ENCODE assay signal across 8 cellular contexts in genomic region chr22:38755911-38756532, GRCh38. TPM values are rescaled to one million over a fixed set of nuclear protein-coding genes. Genes with fewer than 3 reads are reported as not detected.
DNase-seq lines count a peak whose midpoint lies in the region; ATAC-seq and TF ChIP-seq lines count a peak whose summit lies in the region.

TSS of gene SUN2 (minus strand) at chr22:38755998. CDS start at chr22:38752628, 3,370 bp downstream.

- peak; percentile 63 for ATAC-seq in GM18858 (IDR thresholded peaks at IDR 0.05; ENCODE audit: unreplicated experiment)
- ATAC-seq in HG03095 (IDR thresholded peaks at IDR 0.05; ENCODE audit: unreplicated experiment), result peak; percentile 65
- peak; percentile 86 for ATAC-seq in lung (ENCODE audit: insufficient read depth, low FRiP score)

- H3K4me1 ChIP-seq in lung (ENCODE audit: control insufficient read depth in 2 of 2, insufficient read depth in 2 of 2, low read length in 2 of 2), result peaks cover 0 to 9% of the 10 kb centered on the region in 2 donors

- WGBS in lung, 2 donors, result 0 to 1% methylated on average over 60 to 68 of the region's 68 CpGs

- H3K4me3 ChIP-seq in lung, result peak within 1 kb of the TSS; percentile 52

- H3K9me3 ChIP-seq in lung (ENCODE audit: control insufficient read depth in 2 of 2, insufficient read depth in 1 of 2, low read length in 1 of 2), result peaks cover 0 to 2% of the 10 kb centered on the region in 2 donors

- peak; percentile 99 for DNase-seq in AG08396 (ENCODE audit: low spot score)
- DNase-seq in NCI-H774 (lab: John Stamatoyannopoulos, UW), result peak; percentile 45
- DNase-seq in activated CD8-positive, alpha-beta memory T cell treated with anti-CD3 and anti-CD28 coated beads for 1 hour (ENCODE audit: extremely low read depth in 1 of 2, low read depth in 1 of 2), result peak; percentile 85 to 94
- peak; percentile 91 for DNase-seq in effector CD4-positive, alpha-beta T cell
- DNase-seq in lung (ENCODE audit: low spot score), result peak; percentile 94
- DNase-seq in stimulated activated CD4-positive, alpha-beta T cell treated with anti-CD3 and anti-CD28 coated beads, TNF-alpha, amount 100 ng/mL, for 24 hours (ENCODE audit: low read depth in 3 of 3), result peak; percentile 86 to 95 (median 87)

- peaks cover 6 to 17% of the 10 kb centered on the region in 2 donors for H3K36me3 ChIP-seq in lung (ENCODE audit: control insufficient read depth in 2 of 2, insufficient read depth in 2 of 2, low read length in 2 of 2)

- TF ChIP-seq CTCF in lung (IDR thresholded peaks at IDR 0.05; ENCODE audit: control extremely low read depth, extremely low read depth), result no peak

- H3K27ac ChIP-seq in lung (ENCODE audit: low read depth in 1 of 2, low read length in 1 of 2), result peak within 1 kb of the TSS; percentile 91 to 92

- H3K27me3 ChIP-seq in lung (ENCODE audit: control insufficient read depth, insufficient read depth), result no peaks in the 10 kb centered on the region

RNA-seq across cellular contexts. Expression of gene SUN2, which starts in this region (rescaled TPM):
- total RNA-seq in lung, result 100 to 1,000 TPM in 1 of 2 donors, 10 to 100 TPM in 1; 75.5 to 220 TPM
- 100 to 1,000 TPM in 1 of 2 donors, 10 to 100 TPM in 1; 58.6 to 138 TPM for polyA plus RNA-seq in lung

Comparison
In these comparisons a context has a peak if more than half of its experiments do, and no peak if none do; other contexts are left out.
1. Peak in every context shown above with its lines: DNase-seq, ATAC-seq, H3K4me3 ChIP-seq and H3K27ac ChIP-seq.
2. DNase-seq: peak in every context shown above with its lines; median percentile 99 in AG08396; 94 in lung; 91 in effector CD4-positive, alpha-beta T cell; 90 in activated CD8-positive, alpha-beta memory T cell treated with anti-CD3 and anti-CD28 coated beads for 1 hour; 87 in stimulated activated CD4-positive, alpha-beta T cell treated with anti-CD3 and anti-CD28 coated beads, TNF-alpha, amount 100 ng/mL, for 24 hours; 45 in NCI-H774.